ENCODE assay signal across 7 cellular contexts in the genomic region with DNA sequence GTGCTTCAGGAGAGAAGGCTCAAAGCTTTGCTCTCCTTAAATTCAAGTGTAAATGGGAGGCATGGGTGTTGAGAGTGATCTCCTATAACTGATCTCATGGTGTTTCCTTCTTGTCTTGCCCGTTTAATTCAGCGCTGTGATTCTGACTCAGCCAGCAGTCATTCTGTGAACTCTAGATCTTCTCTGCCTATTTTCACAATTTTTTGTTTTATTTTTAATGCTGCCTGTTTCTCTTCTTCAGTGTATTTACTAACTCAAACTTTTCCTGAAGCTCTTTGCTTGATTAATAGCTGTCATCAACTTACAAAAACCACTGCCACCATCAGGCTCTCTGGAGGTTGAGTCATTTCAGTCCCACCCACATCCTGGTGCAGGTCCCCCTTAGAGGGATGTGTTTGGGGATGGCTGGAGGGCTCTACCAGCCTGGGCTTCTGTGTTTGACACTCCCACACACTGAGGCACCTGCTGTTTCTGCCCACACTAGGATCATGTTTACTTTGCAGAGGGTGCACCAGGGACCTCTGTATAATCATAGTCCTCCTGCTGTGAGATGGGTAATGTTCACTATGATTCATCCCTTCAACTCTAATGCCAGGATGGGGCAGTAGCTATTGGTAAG.
DNase-seq lines count a peak whose midpoint lies in the region; ATAC-seq and TF ChIP-seq lines count a peak whose summit lies in the region.

No MANE protein-coding gene starts in this region.

- H3K4me1 Mint-ChIP-seq in mesothelial cell of epicardium = peaks cover 47% of the 10 kb centered on the region

- no peaks in the 10 kb centered on the region for H3K27me3 Mint-ChIP-seq in mesothelial cell of epicardium (ENCODE audit: low read depth)

- H3K27ac Mint-ChIP-seq in mesothelial cell of epicardium = peak overlapping the region; percentile 63

- peak; percentile 69 for DNase-seq in NCI-H2107 treated with DMSO at 0.1 percent for 48 hours (lab: John Stamatoyannopoulos, UW; ENCODE audit: unreplicated experiment)
- peak; percentile 11 to 54 for DNase-seq in activated CD8-positive, alpha-beta memory T cell treated with anti-CD3 and anti-CD28 coated beads for 4 hours (ENCODE audit: low read depth in 2 of 2)
- DNase-seq in mesothelial cell of epicardium (ENCODE audit: low spot score in 2 of 2, unreplicated experiment in 2 of 2) = no peak
- no peak for DNase-seq in amniotic stem cell (lab: John Stamatoyannopoulos, UW)
- DNase-seq in NCI-H524 treated with DMSO at 0.1 percent for 48 hours (lab: John Stamatoyannopoulos, UW) = no peak

- no peak overlapping the region for H3K4me3 Mint-ChIP-seq in mesothelial cell of epicardium

- ATAC-seq in GM18867 (IDR thresholded peaks at IDR 0.05; ENCODE audit: unreplicated experiment) (peak; percentile 76), HG02798 (IDR thresholded peaks at IDR 0.05; ENCODE audit: poor library complexity, unreplicated experiment) (peak; percentile 70)

- peaks cover 2% of the 10 kb centered on the region for H3K36me3 Mint-ChIP-seq in mesothelial cell of epicardium

- peaks cover 12% of the 10 kb centered on the region for H3K9me3 Mint-ChIP-seq in mesothelial cell of epicardium

- no peak for TF ChIP-seq CTCF in mesothelial cell of epicardium (IDR thresholded peaks at IDR 0.05; ENCODE audit: unreplicated experiment)

Comparison
In these comparisons a context has a peak if more than half of its experiments do, and no peak if none do; other contexts are left out.
1. DNase-seq: peak in NCI-H2107 treated with DMSO at 0.1 percent for 48 hours (single experiment) and activated CD8-positive, alpha-beta memory T cell treated with anti-CD3 and anti-CD28 coated beads for 4 hours (2 of 2); none in mesothelial cell of epicardium (0 of 2), amniotic stem cell (single experiment) and NCI-H524 treated with DMSO at 0.1 percent for 48 hours (single experiment).